16 cellular contexts compared by ENCODE assay signal in the genomic region with DNA sequence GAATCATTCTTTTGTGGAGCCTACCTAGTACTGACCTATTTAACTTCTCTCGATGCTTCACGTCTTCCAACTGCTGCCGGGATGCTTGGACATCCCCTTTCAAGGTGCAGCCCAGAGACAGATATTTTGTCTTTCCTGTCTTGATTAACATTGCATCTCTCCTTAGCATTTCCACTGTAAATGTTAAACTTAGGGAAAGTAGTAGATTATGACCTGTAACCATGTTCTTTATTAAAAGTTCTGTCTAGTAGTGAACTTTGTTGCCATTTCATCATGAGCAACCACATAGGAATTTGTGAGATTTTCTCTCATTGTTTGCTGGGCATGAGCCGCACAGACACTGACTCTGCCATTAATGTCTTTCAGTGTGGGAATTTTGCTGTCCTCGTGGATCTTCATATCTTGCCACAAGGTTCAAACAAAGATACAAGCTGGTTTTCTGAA.
DNase-seq lines count a peak whose midpoint lies in the region; ATAC-seq, FAIRE-seq and TF ChIP-seq lines count a peak whose summit lies in the region.
"Had no signal": no experiment of that assay in that cellular context is flagged by ENCODE, and none has a peak within 500 bp of the region (broad histone marks: within the 10 kb centered on the region; RNA-seq: fewer than 3 reads in every experiment).

No MANE protein-coding gene starts in this region.

- H2AFZ ChIP-seq in neural progenitor cell (replicated peaks), result no peak overlapping the region

- H4K20me1 ChIP-seq in neural progenitor cell (ENCODE audit: low read depth), result no peaks in the 10 kb centered on the region

- no peak overlapping the region for H3K9ac ChIP-seq in neural progenitor cell

- H3K27ac Mint-ChIP-seq in neural progenitor cell, result peak overlapping the region; percentile 65
- H3K27ac Mint-ChIP-seq: activated T-helper 2 cell treated with anti-CD3 and anti-CD28 coated beads, Interferon-gamma antibody, Interleukin-2, Interleukin-4, amounts not matched to agents 10 μg/mL and 5 μg/mL and 100 μg/mL, durations not matched to agents 14 hours and 24 hours and 36 hours had no signal

- no peaks in the 10 kb centered on the region for H3K36me3 ChIP-seq in neural progenitor cell

- H3K36me3 Mint-ChIP-seq in neural progenitor cell, result no peaks in the 10 kb centered on the region

- no peaks in the 10 kb centered on the region for H3K27me3 ChIP-seq in neural progenitor cell

- H3K9me3 ChIP-seq in neural progenitor cell (ENCODE audit: low read depth), result no peaks in the 10 kb centered on the region

- no peak for ATAC-seq in HG02852 (IDR thresholded peaks at IDR 0.05; ENCODE audit: unreplicated experiment)
- no peak for ATAC-seq in GM21529 (IDR thresholded peaks at IDR 0.05; ENCODE audit: unreplicated experiment)
- ATAC-seq: K562 had no signal

- TF ChIP-seq CTCF in epithelial cell of proximal tubule (conservative IDR thresholded peaks at IDR 0.05; ENCODE audit: low read depth, low read length) (no peak), neural progenitor cell (IDR thresholded peaks at IDR 0.05) (no peak)

- DNase-seq in COLO829 (ENCODE audit: low spot score), result peak; percentile 35
- DNase-seq in RCC 7860 (ENCODE audit: low spot score), result peak; percentile 69
- peak; percentile 69 for DNase-seq in epithelial cell of proximal tubule (ENCODE audit: low read depth)
- no peak for DNase-seq in neural progenitor cell (ENCODE audit: low spot score)
- DNase-seq in NCI-H526 treated with DMSO at 0.1 percent for 48 hours (lab: John Stamatoyannopoulos, UW), result no peak
- DNase-seq in ureter (ENCODE audit: low spot score), result no peak
- DNase-seq: activated CD4-positive, CD25-positive, alpha-beta regulatory T cell treated with anti-CD3 and anti-CD28 coated beads, Interleukin-2, amount 50 U/mL, for 72 hours; C1 segment of cervical spinal cord; cortex of kidney; NCI-H2171; SHP77 treated with DMSO at 0.1 percent for 48 hours; stimulated activated CD4-positive, alpha-beta T cell treated with anti-CD3 and anti-CD28 coated beads, Interleukin-12 subunit alpha, Interleukin-12 subunit beta, amount 100 ng/mL, for 4 hours had no signal

- H3F3A ChIP-seq in neural progenitor cell (ENCODE audit: low read depth), result peaks cover 23% of the 10 kb centered on the region

- H3K4me3 Mint-ChIP-seq in neural progenitor cell, result no peak overlapping the region

- peak; percentile 91 for FAIRE-seq in RCC 7860 (lab: Jason Lieb, UNC)
- FAIRE-seq: K562 had no signal

- H3K4me3 ChIP-seq in epithelial cell of proximal tubule (ENCODE audit: low read depth, low read length) (no peak overlapping the region), neural progenitor cell (no peak overlapping the region)
- H3K4me3 ChIP-seq: K562 had no signal

- H3K27me3 Mint-ChIP-seq in neural progenitor cell (ENCODE audit: insufficient read depth, low read depth), result no peaks in the 10 kb centered on the region

- H3K4me1 ChIP-seq in neural progenitor cell, result peaks cover 69% of the 10 kb centered on the region

- no peaks in the 10 kb centered on the region for H3K79me2 ChIP-seq in neural progenitor cell (ENCODE audit: low read depth)

- no peak overlapping the region for H3K27ac ChIP-seq in neural progenitor cell

- H3K9me3 Mint-ChIP-seq in neural progenitor cell, result no peaks in the 10 kb centered on the region
- H3K9me3 Mint-ChIP-seq: activated T-helper 2 cell treated with anti-CD3 and anti-CD28 coated beads, Interferon-gamma antibody, Interleukin-2, Interleukin-4, amounts not matched to agents 10 μg/mL and 5 μg/mL and 100 μg/mL, durations not matched to agents 14 hours and 24 hours and 36 hours had no signal

- no peak overlapping the region for H3K4me2 ChIP-seq in neural progenitor cell

- peaks cover 75% of the 10 kb centered on the region for H3K4me1 Mint-ChIP-seq in neural progenitor cell

Comparison
In these comparisons a context has a peak if more than half of its experiments do, and no peak if none do; other contexts are left out.
1. DNase-seq: peak in COLO829 (single experiment), RCC 7860 (single experiment) and epithelial cell of proximal tubule (single experiment); none in neural progenitor cell (single experiment), NCI-H526 treated with DMSO at 0.1 percent for 48 hours (single experiment) and ureter (single experiment).